In genomic region chr13:76148926-76149325, GRCh38 we compare ENCODE assay signal across 17 cellular contexts.
DNase-seq lines count a peak whose midpoint lies in the region; ATAC-seq and TF ChIP-seq lines count a peak whose summit lies in the region.
"Had no signal": no experiment of that assay in that cellular context is flagged by ENCODE, and none has a peak within 500 bp of the region (broad histone marks: within the 10 kb centered on the region; RNA-seq: fewer than 3 reads in every experiment).

No MANE protein-coding gene starts in this region.

- H3K9me3 ChIP-seq in hepatocyte (ENCODE audit: low read depth) (no peaks in the 10 kb centered on the region), spleen (no peaks in the 10 kb centered on the region)
- H3K9me3 ChIP-seq: adrenal gland, pancreas had no signal

- H3K4me1 Mint-ChIP-seq in activated T-cell treated with anti-CD3 and anti-CD28 coated beads, Interleukin-2, amount 50 U/mL, for 72 hours (ENCODE audit: low read depth): no peaks in the 10 kb centered on the region
- H3K4me1 Mint-ChIP-seq: memory B cell had no signal

- H3K27me3 Mint-ChIP-seq in activated T-cell treated with anti-CD3 and anti-CD28 coated beads, Interleukin-2, amount 50 U/mL, for 72 hours (ENCODE audit: low read depth): peaks cover 3% of the 10 kb centered on the region
- H3K27me3 Mint-ChIP-seq: memory B cell had no signal

- 0 out of 2 replicates have a peak overlapping the region, but pooled peaks have one; percentile 17 for H3K27ac ChIP-seq in ACC112 (ENCODE audit: low read depth, low read length)
- no peak overlapping the region for H3K27ac ChIP-seq in hepatocyte
- H3K27ac ChIP-seq in spleen: no peak overlapping the region
- H3K27ac ChIP-seq: adrenal gland, pancreas had no signal

- no peak overlapping the region for H3K27ac Mint-ChIP-seq in activated T-cell treated with anti-CD3 and anti-CD28 coated beads, Interleukin-2, amount 50 U/mL, for 72 hours
- H3K27ac Mint-ChIP-seq: memory B cell had no signal

- H2AFZ ChIP-seq in ACC112 (ENCODE audit: low read length, unreplicated experiment): no peak overlapping the region
- H2AFZ ChIP-seq in hepatocyte: no peak overlapping the region

- no peak for ATAC-seq in activated T-cell treated with anti-CD3 and anti-CD28 coated beads, Interleukin-2, amount 50 U/mL, for 72 hours (replicated peaks in 1 of 2)
- ATAC-seq in HG03342 (IDR thresholded peaks at IDR 0.05; ENCODE audit: unreplicated experiment): no peak
- ATAC-seq: activated CD4-positive, CD25-positive, alpha-beta regulatory T cell treated with anti-CD3 and anti-CD28 coated beads, Interleukin-2, amount 50 U/mL, for 24 hours; HepG2 had no signal

- H3K9me3 Mint-ChIP-seq in activated T-cell treated with anti-CD3 and anti-CD28 coated beads, Interleukin-2, amount 50 U/mL, for 72 hours: no peaks in the 10 kb centered on the region

- H3K4me2 ChIP-seq in hepatocyte: no peak overlapping the region

- peak; percentile 79 for DNase-seq in HCEC 1CT
- DNase-seq in amniotic epithelial cell (ENCODE audit: low read depth): peak; percentile 76
- DNase-seq in hepatocyte (ENCODE audit: low spot score): peak; percentile 13
- DNase-seq in spleen: no peak
- DNase-seq in activated T-cell treated with anti-CD3 and anti-CD28 coated beads, Interleukin-2, amount 50 U/mL, for 72 hours: no peak
- DNase-seq in stimulated activated CD4-positive, alpha-beta T cell treated with anti-CD3 and anti-CD28 coated beads, Interleukin-12 subunit alpha, Interleukin-12 subunit beta, amount 100 ng/mL, for 4 hours: no peak
- DNase-seq: adrenal gland; effector CD4-positive, alpha-beta T cell; NCI-H2029 treated with DMSO at 0.1 percent for 48 hours; pancreas; stimulated activated naive CD4-positive, alpha-beta T cell treated with Interleukin-2 at 50 U/mL for 16 hours; SW 1271 had no signal

- no peaks in the 10 kb centered on the region for H4K20me1 ChIP-seq in hepatocyte (ENCODE audit: insufficient read depth, poor library complexity, severe bottlenecking)

- H3K27me3 ChIP-seq in ACC112 (ENCODE audit: insufficient read depth, low read length): no peaks in the 10 kb centered on the region
- H3K27me3 ChIP-seq in hepatocyte: no peaks in the 10 kb centered on the region
- H3K27me3 ChIP-seq in spleen (replicated peaks in 1 of 7): no peaks in the 10 kb centered on the region
- H3K27me3 ChIP-seq: adrenal gland, pancreas had no signal

- H3K36me3 Mint-ChIP-seq in activated T-cell treated with anti-CD3 and anti-CD28 coated beads, Interleukin-2, amount 50 U/mL, for 72 hours (ENCODE audit: insufficient read depth in 2 of 2): no peaks in the 10 kb centered on the region
- H3K36me3 Mint-ChIP-seq: memory B cell had no signal

- H3K4me3 ChIP-seq in ACC112 (ENCODE audit: low read depth, low read length): no peak overlapping the region
- no peak overlapping the region for H3K4me3 ChIP-seq in hepatocyte
- H3K4me3 ChIP-seq in spleen: no peak overlapping the region
- H3K4me3 ChIP-seq: adrenal gland, pancreas had no signal

- H3K36me3 ChIP-seq in ACC112 (ENCODE audit: insufficient read depth, low read length) (no peaks in the 10 kb centered on the region), hepatocyte (replicated peaks; ENCODE audit: insufficient read depth, low read depth) (no peaks in the 10 kb centered on the region), spleen (no peaks in the 10 kb centered on the region)
- H3K36me3 ChIP-seq: adrenal gland, pancreas had no signal

- no peaks in the 10 kb centered on the region for H3K9me2 ChIP-seq in hepatocyte (replicated peaks; ENCODE audit: insufficient read depth)

- H3K79me2 ChIP-seq in ACC112 (ENCODE audit: control insufficient read depth, insufficient read depth, low read length, unreplicated experiment) (no peaks in the 10 kb centered on the region), hepatocyte (no peaks in the 10 kb centered on the region)

- no peak for TF ChIP-seq POLR2A in spleen (IDR thresholded peaks at IDR 0.05)

- intact Hi-C loops in spleen (cut with DNase I; ENCODE audit: low total_unique reads): no loop called here

- H3K4me1 ChIP-seq in ACC112 (ENCODE audit: control insufficient read depth, insufficient read depth, low read length, unreplicated experiment): peaks cover 6% of the 10 kb centered on the region
- no peaks in the 10 kb centered on the region for H3K4me1 ChIP-seq in hepatocyte (ENCODE audit: insufficient read depth)
- H3K4me1 ChIP-seq in spleen: no peaks in the 10 kb centered on the region
- H3K4me1 ChIP-seq: adrenal gland, pancreas had no signal

- 54% methylated on average over 3 of the region's 3 CpGs for WGBS in hepatocyte (ENCODE audit: low lambda C conversion rate, missing lambda C conversion rate)
- 51 to 68% (median 58%) methylated on average over 3 of the region's 3 CpGs for WGBS in spleen, 5 donors

- no peak overlapping the region for H3K4me3 Mint-ChIP-seq in activated T-cell treated with anti-CD3 and anti-CD28 coated beads, Interleukin-2, amount 50 U/mL, for 72 hours
- H3K4me3 Mint-ChIP-seq: memory B cell had no signal

- no peak for TF ChIP-seq CTCF in hepatocyte (IDR thresholded peaks at IDR 0.05; ENCODE audit: poor library complexity)
- no peak for TF ChIP-seq CTCF in spleen (IDR thresholded peaks at IDR 0.05 in 8 of 11, conservative IDR thresholded peaks at IDR 0.05 in 3 of 11)

Comparison
In these comparisons a context has a peak if more than half of its experiments do, and no peak if none do; other contexts are left out.
1. DNase-seq: peak in HCEC 1CT (single experiment), amniotic epithelial cell (single experiment) and hepatocyte (single experiment); none in spleen (single experiment), activated T-cell treated with anti-CD3 and anti-CD28 coated beads, Interleukin-2, amount 50 U/mL, for 72 hours (0 of 2) and stimulated activated CD4-positive, alpha-beta T cell treated with anti-CD3 and anti-CD28 coated beads, Interleukin-12 subunit alpha, Interleukin-12 subunit beta, amount 100 ng/mL, for 4 hours (single experiment).